In the genomic region with DNA sequence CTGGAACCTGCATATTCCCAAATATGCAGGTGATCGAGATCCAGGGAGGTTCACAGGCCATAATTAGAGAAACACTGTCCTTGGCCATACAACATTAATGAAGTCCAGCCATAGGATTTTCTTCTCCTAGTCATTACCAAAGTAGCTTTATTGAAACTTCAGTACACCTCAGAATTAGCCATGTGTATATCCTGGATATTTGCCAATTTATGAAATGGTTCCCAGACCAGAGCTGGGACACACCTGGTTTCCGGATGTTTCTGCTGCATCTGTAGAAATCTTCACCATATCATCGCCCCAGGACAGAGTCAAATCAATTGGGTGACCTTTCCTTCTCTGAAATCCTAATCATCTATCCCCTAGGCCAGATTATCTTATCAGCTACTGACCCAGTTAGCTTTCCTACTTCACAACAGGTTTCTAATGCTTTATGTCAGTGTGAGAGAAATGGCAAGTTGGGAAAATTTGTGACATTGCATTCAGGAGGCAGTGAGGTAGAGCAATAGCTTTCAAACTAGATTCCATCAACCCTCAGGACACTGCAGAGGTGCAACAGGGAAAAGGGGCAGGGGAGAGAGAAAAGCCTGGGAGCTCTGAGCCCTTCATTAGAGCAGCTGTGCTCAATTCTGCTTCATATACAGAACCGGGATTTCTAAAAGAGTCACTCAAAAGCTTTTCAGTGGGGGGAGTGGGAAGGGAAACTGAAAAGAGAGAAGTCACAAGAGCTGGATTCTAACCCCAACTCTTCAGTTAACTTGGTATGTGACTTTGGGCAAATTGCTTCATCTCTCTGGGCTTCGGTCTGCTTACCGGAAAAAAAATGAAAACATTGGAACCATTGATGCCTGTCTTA, we compare ENCODE assay signal across 13 cellular contexts.
DNase-seq lines count a peak whose midpoint lies in the region; ATAC-seq and TF ChIP-seq lines count a peak whose summit lies in the region.
"Had no signal": no experiment of that assay in that cellular context is flagged by ENCODE, and none has a peak within 500 bp of the region (broad histone marks: within the 10 kb centered on the region; RNA-seq: fewer than 3 reads in every experiment).

No MANE protein-coding gene starts in this region.

- H3K36me3 ChIP-seq in tibial nerve = no peaks in the 10 kb centered on the region

- no peaks in the 10 kb centered on the region for H3K27me3 ChIP-seq in tibial nerve

- TF ChIP-seq EP300 in tibial nerve (IDR thresholded peaks at IDR 0.05) = no peak

- peak; percentile 45 for ATAC-seq in GM18502 (IDR thresholded peaks at IDR 0.05; ENCODE audit: poor library complexity, unreplicated experiment)
- ATAC-seq in GM21515 (IDR thresholded peaks at IDR 0.05; ENCODE audit: unreplicated experiment) = peak; percentile 40
- peak; percentile 28 for ATAC-seq in HG03135 (IDR thresholded peaks at IDR 0.05; ENCODE audit: unreplicated experiment)
- no peak for ATAC-seq in effector memory CD8-positive, alpha-beta T cell (replicated peaks)
- ATAC-seq: left cardiac atrium; natural killer cell treated with Interleukin-12 subunit alpha and Interleukin-12 subunit beta and Interleukin-15 and Interleukin-18, amount 100 ng/mL, for 72 hours; Right ventricle myocardium inferior had no signal

- TF ChIP-seq POLR2A in tibial nerve (IDR thresholded peaks at IDR 0.05) = no peak

- peak; percentile 13 for DNase-seq in SKM-1 (lab: John Stamatoyannopoulos, UW; ENCODE audit: unreplicated experiment)
- DNase-seq in putamen (ENCODE audit: low spot score) = no peak
- DNase-seq in effector memory CD8-positive, alpha-beta T cell = no peak
- no peak for DNase-seq in tibial nerve (ENCODE audit: low spot score in 2 of 2)
- DNase-seq in NCI-H2107 treated with DMSO at 0.1 percent for 48 hours (lab: John Stamatoyannopoulos, UW; ENCODE audit: unreplicated experiment) = no peak
- DNase-seq: activated T-cell treated with anti-CD3 and anti-CD28 coated beads, Interleukin-2, amount 50 U/mL, for 1 hour; left cardiac atrium had no signal

- H3K27me3 Mint-ChIP-seq in effector memory CD8-positive, alpha-beta T cell = peaks cover 10 to 14% of the 10 kb centered on the region in 2 donors

- no peak overlapping the region for H3K27ac Mint-ChIP-seq in effector memory CD8-positive, alpha-beta T cell
- H3K27ac Mint-ChIP-seq: natural killer cell treated with Interleukin-12 subunit alpha and Interleukin-12 subunit beta and Interleukin-15 and Interleukin-18, amount 100 ng/mL, for 72 hours had no signal

- no peak for TF ChIP-seq CTCF in tibial nerve (IDR thresholded peaks at IDR 0.05)

- H3K36me3 Mint-ChIP-seq in effector memory CD8-positive, alpha-beta T cell (ENCODE audit: insufficient read depth) = peaks cover 3% of the 10 kb centered on the region
- H3K36me3 Mint-ChIP-seq: natural killer cell treated with Interleukin-12 subunit alpha and Interleukin-12 subunit beta and Interleukin-15 and Interleukin-18, amount 100 ng/mL, for 72 hours had no signal

- peaks cover 4 to 5% of the 10 kb centered on the region in 2 donors for H3K4me1 Mint-ChIP-seq in effector memory CD8-positive, alpha-beta T cell (ENCODE audit: low read depth in 2 of 2)

- peak overlapping the region in 2 of 4 donors; percentile 61 to 93 for H3K27ac ChIP-seq in tibial nerve
- H3K27ac ChIP-seq: skin epidermis had no signal

- H3K4me3 Mint-ChIP-seq in effector memory CD8-positive, alpha-beta T cell = no peak overlapping the region
- H3K4me3 Mint-ChIP-seq: natural killer cell treated with Interleukin-12 subunit alpha and Interleukin-12 subunit beta and Interleukin-15 and Interleukin-18, amount 100 ng/mL, for 72 hours had no signal

- no peaks in the 10 kb centered on the region for H3K9me3 ChIP-seq in tibial nerve

- H3K4me3 ChIP-seq in tibial nerve = no peak overlapping the region
- H3K4me3 ChIP-seq: skin epidermis had no signal

- 63 to 67% methylated on average over 6 of the region's 6 CpGs for WGBS in tibial nerve, 2 donors

- no peaks in the 10 kb centered on the region for H3K9me3 Mint-ChIP-seq in effector memory CD8-positive, alpha-beta T cell
- H3K9me3 Mint-ChIP-seq: natural killer cell treated with Interleukin-12 subunit alpha and Interleukin-12 subunit beta and Interleukin-15 and Interleukin-18, amount 100 ng/mL, for 72 hours had no signal

- peaks cover 0 to 23% (median 6%) of the 10 kb centered on the region in 4 donors for H3K4me1 ChIP-seq in tibial nerve
